ENCODE assay signal across 9 cellular contexts in the genomic region with DNA sequence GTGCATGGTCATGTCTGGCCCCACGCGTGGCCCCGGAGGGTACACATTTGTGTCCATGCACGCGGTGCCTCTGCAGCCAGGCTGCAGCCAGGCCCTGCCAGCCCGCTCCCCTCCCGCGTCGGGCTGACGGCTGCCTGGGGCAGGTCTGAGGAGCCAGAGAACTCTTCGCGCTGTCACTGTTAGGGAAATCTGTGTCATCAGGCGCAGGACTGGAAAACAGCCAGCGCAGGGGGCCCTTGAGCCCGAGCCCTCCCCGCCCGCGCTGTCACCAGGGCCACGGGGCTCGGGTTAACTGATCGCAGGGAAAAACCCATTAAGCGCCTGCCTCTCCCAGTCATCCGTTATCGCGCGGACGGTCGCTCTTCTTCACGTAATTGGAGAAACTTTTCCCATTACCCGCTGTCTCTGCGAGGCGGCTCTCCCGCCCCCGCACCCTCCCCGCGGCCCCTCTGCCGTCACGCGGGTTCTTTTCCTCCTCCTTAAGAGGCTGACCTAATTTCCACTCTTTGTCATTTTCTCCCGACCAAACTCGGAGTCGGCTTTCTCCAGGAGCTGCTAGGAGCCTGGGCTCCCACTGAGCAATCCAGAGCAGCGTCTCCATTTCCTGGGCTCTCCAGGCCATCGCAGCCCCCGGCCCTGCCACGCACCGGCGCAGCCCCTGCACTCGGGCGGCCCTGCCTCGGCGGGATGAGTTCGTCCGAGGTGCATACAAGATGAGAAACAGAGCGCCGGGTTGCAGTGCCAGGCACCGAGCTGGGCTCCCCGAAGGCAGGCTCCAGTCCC. TPM values are rescaled to one million over a fixed set of nuclear protein-coding genes. Genes with fewer than 3 reads are reported as not detected.
A peak's percentile ranks its signal among the peaks of the same experiment; 100 is the strongest.
DNase-seq lines count a peak whose midpoint lies in the region; ATAC-seq, FAIRE-seq and TF ChIP-seq lines count a peak whose summit lies in the region.
"Had no signal": no experiment of that assay in that cellular context is flagged by ENCODE, and none has a peak within 500 bp of the region (broad histone marks: within the 10 kb centered on the region; RNA-seq: fewer than 3 reads in every experiment).

No MANE protein-coding gene starts in this region.

- POLR2A ChIA-PET in A549 (lab: Yijun Ruan, JAX), result no interaction called here

- no peaks in the 10 kb centered on the region for H3K36me3 ChIP-seq in muscle layer of colon (ENCODE audit: insufficient read depth, low read length)

- H3K27me3 Mint-ChIP-seq in chondrocyte (ENCODE audit: low read depth), result peaks cover 63% of the 10 kb centered on the region

- TF ChIP-seq EP300 in A549 (IDR thresholded peaks at IDR 0.05), result no peak

- TF ChIP-seq RAD21 in A549 (conservative IDR thresholded peaks at IDR 0.05 in 1 of 2, IDR thresholded peaks at IDR 0.05 in 1 of 2), result no peak

- CTCF ChIA-PET in A549 (lab: Yijun Ruan, JAX), result no interaction called here

- TF ChIP-seq POLR2A in A549 (IDR thresholded peaks at IDR 0.05; ENCODE audit: low read length), result no peak

- peak overlapping the region; percentile 21; the same call in 1 of the 3 replicates for H3K4me3 ChIP-seq in A549
- peak overlapping the region; percentile 51 to 66 for H3K4me3 ChIP-seq in muscle layer of colon (ENCODE audit: low read depth in 1 of 2, low read length in 2 of 2)

- no peaks in the 10 kb centered on the region for H3K9me3 Mint-ChIP-seq in chondrocyte (ENCODE audit: low read depth)
- H3K9me3 Mint-ChIP-seq: naive B cell had no signal

- no peak overlapping the region for H3K27ac Mint-ChIP-seq in chondrocyte (ENCODE audit: unreplicated experiment)

- peaks cover 0 to 19% of the 10 kb centered on the region in 2 donors for H3K27me3 ChIP-seq in muscle layer of colon (ENCODE audit: control insufficient read depth in 1 of 2, insufficient read depth in 2 of 2, low read length in 2 of 2)

- H3K4me2 ChIP-seq in A549, result peak overlapping the region; percentile 62

- H3K4me1 Mint-ChIP-seq in chondrocyte (ENCODE audit: low read depth), result peaks cover 14% of the 10 kb centered on the region

- ATAC-seq in A549 (peak in 1 of 2 experiments; percentile 61; a peak in 3 of 6 replicates), HG03521 (IDR thresholded peaks at IDR 0.05; ENCODE audit: unreplicated experiment) (no peak)

- H3K4me1 ChIP-seq in A549 (no peaks in the 10 kb centered on the region), muscle layer of colon (ENCODE audit: insufficient read depth, low read length) (peaks cover 9% of the 10 kb centered on the region)

- no peaks in the 10 kb centered on the region for H3K9me3 ChIP-seq in A549
- H3K9me3 ChIP-seq in muscle layer of colon (ENCODE audit: low read length), result no peaks in the 10 kb centered on the region

- peak overlapping the region; percentile 71 for H3K4me3 Mint-ChIP-seq in chondrocyte (ENCODE audit: unreplicated experiment)

- no peak overlapping the region for H3K9ac ChIP-seq in muscle layer of colon (ENCODE audit: low read length)

- H3K36me3 Mint-ChIP-seq in chondrocyte (ENCODE audit: low read depth), result no peaks in the 10 kb centered on the region
- H3K36me3 Mint-ChIP-seq: naive B cell had no signal

- FAIRE-seq in A549 (lab: Jason Lieb, UNC), result no peak

- DNase-seq in A549 (ENCODE audit: low read depth in 1 of 2, low spot score in 1 of 2) (no peak), NCI-H1092 (lab: John Stamatoyannopoulos, UW) (peak; percentile 54), chondrocyte (ENCODE audit: low spot score) (no peak), NCI-H2081 treated with DMSO at 0.1 percent for 48 hours (lab: John Stamatoyannopoulos, UW) (no peak)
- DNase-seq in stimulated activated naive CD4-positive, alpha-beta T cell treated with Interleukin-2 at 50 U/mL for 16 hours (lab: John Stamatoyannopoulos, UW), result no peak
- no peak for DNase-seq in stimulated activated CD4-positive, alpha-beta T cell treated with anti-CD3 and anti-CD28 coated beads, Interleukin-4, amount 100 ng/mL, for 1 hour
- DNase-seq: naive B cell had no signal

- TF ChIP-seq CTCF in A549 (IDR thresholded peaks at IDR 0.05) (no peak), chondrocyte (IDR thresholded peaks at IDR 0.05) (no peak)

- WGBS in A549 (ENCODE audit: missing lambda C conversion rate), result 16% methylated on average over 23 of the region's 58 CpGs

- H3K27ac ChIP-seq in A549, result no peak overlapping the region
- H3K27ac ChIP-seq in muscle layer of colon (ENCODE audit: low read depth, low read length), result no peak overlapping the region

TF ChIP-seq in A549, 52 proteins besides CTCF, POLR2A, EP300 and RAD21:
- TF ChIP-seq FOSB (CRISPR knock-in tag; IDR thresholded peaks at IDR 0.05) (no peak), POLR2AphosphoS2 (conservative IDR thresholded peaks at IDR 0.05; ENCODE audit: low read length) (no peak), CBX8 (IDR thresholded peaks at IDR 0.05) (no peak), PHF8 (IDR thresholded peaks at IDR 0.05; ENCODE audit: borderline replicate concordance, low read depth) (no peak), NFE2L2 (conservative IDR thresholded peaks at IDR 0.05; ENCODE audit: low read length) (no peak), BHLHE40 (IDR thresholded peaks at IDR 0.05; ENCODE audit: low read depth, low read length) (no peak), ZSCAN20 (CRISPR knock-in tag; IDR thresholded peaks at IDR 0.05) (no peak)
- TF ChIP-seq, protein P1, sequence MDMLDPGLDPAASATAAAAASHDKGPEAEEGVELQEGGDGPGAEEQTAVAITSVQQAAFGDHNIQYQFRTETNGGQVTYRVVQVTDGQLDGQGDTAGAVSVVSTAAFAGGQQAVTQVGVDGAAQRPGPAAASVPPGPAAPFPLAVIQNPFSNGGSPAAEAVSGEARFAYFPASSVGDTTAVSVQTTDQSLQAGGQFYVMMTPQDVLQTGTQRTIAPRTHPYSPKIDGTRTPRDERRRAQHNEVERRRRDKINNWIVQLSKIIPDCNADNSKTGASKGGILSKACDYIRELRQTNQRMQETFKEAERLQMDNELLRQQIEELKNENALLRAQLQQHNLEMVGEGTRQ (IDR thresholded peaks at IDR 0.05), result no peak
- TF ChIP-seq, protein P2, sequence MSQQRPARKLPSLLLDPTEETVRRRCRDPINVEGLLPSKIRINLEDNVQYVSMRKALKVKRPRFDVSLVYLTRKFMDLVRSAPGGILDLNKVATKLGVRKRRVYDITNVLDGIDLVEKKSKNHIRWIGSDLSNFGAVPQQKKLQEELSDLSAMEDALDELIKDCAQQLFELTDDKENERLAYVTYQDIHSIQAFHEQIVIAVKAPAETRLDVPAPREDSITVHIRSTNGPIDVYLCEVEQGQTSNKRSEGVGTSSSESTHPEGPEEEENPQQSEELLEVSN (IDR thresholded peaks at IDR 0.05; ENCODE audit: borderline replicate concordance, low read depth), result no peak

RNA-seq across cellular contexts. Expression of a gene that starts 57.5 kb away (rescaled TPM):
- polyA plus RNA-seq in A549 (2011; rRNA removed), result not detected in 2 replicates
- polyA plus RNA-seq in A549 (2012; cell fraction: cytosol; rRNA removed), result not detected in 2 replicates
- not detected in 2 replicates for polyA plus RNA-seq in A549 (2012; cell fraction: nucleus; rRNA removed)
- polyA plus RNA-seq in A549 (2017; fragmentation: RNase III; extraction: RNeasy Plus Mini Kit Qiagen cat#74134 plus additional on column Dnase treatment), result not detected in 3 replicates
- not detected in 2 replicates for polyA minus RNA-seq in A549 (2011; rRNA and poly(A)+ RNA removed)
- not detected in 3 replicates for total RNA-seq in chondrocyte
